11 cellular contexts compared by ENCODE assay signal in genomic region chr10:111373696-111374095, GRCh38.
"Had no signal": no experiment of that assay in that cellular context is flagged by ENCODE, and none has a peak within 500 bp of the region (broad histone marks: within the 10 kb centered on the region; RNA-seq: fewer than 3 reads in every experiment).

No MANE protein-coding gene starts in this region.

- H3K9me3 ChIP-seq: HAP-1 had no signal

- H3K4me3 ChIP-seq: GM23248, GM23338, HAP-1 had no signal

- H3K4me2 ChIP-seq: GM23338 had no signal

- ATAC-seq: GM23338, HCT116 had no signal

- H3K36me3 ChIP-seq: HAP-1 had no signal

- H3K4me1 ChIP-seq: HAP-1 had no signal

- H3K27ac ChIP-seq: GM23248 had no signal

- DNase-seq: GM23248, GOT3, H7, H9, HCEC 1CT, HFFc6 had no signal

- H3K9ac ChIP-seq: GM23248 had no signal

- FAIRE-seq: H1, H54 had no signal

- H2AFZ ChIP-seq: GM23248, GM23338 had no signal
